ENCODE assay signal across 2 cellular contexts in genomic region chr14:101947577-101947903, GRCh38.
TF ChIP-seq lines count a peak whose summit lies in the region.

No MANE protein-coding gene starts in this region.

TF ChIP-seq in GM23338, 12 proteins besides CTCF, POLR2A, EP300 and RAD21 (continued from another document):
- TF ChIP-seq, protein P1, sequence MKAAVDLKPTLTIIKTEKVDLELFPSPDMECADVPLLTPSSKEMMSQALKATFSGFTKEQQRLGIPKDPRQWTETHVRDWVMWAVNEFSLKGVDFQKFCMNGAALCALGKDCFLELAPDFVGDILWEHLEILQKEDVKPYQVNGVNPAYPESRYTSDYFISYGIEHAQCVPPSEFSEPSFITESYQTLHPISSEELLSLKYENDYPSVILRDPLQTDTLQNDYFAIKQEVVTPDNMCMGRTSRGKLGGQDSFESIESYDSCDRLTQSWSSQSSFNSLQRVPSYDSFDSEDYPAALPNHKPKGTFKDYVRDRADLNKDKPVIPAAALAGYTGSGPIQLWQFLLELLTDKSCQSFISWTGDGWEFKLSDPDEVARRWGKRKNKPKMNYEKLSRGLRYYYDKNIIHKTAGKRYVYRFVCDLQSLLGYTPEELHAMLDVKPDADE (IDR thresholded peaks at IDR 0.05): no peak
- TF ChIP-seq ZNF114 (CRISPR knock-in tag; IDR thresholded peaks at IDR 0.05) (no peak), POLR2AphosphoS5 (IDR thresholded peaks at IDR 0.05; ENCODE audit: low read depth) (no peak), EZH2phosphoT487 (IDR thresholded peaks at IDR 0.05; ENCODE audit: unreplicated experiment) (no peak), JUNB (IDR thresholded peaks at IDR 0.05; ENCODE audit: unreplicated experiment) (no peak), ZNF462 (CRISPR knock-in tag; IDR thresholded peaks at IDR 0.05) (no peak), ZNF331 (CRISPR knock-in tag; IDR thresholded peaks at IDR 0.05; ENCODE audit: low read depth) (no peak), NANOG (IDR thresholded peaks at IDR 0.05; ENCODE audit: borderline replicate concordance) (no peak), STAT1 (IDR thresholded peaks at IDR 0.05; ENCODE audit: unreplicated experiment) (no peak), EZH2 (IDR thresholded peaks at IDR 0.05; ENCODE audit: low read depth, unreplicated experiment) (no peak)
- TF ChIP-seq, protein P2, sequence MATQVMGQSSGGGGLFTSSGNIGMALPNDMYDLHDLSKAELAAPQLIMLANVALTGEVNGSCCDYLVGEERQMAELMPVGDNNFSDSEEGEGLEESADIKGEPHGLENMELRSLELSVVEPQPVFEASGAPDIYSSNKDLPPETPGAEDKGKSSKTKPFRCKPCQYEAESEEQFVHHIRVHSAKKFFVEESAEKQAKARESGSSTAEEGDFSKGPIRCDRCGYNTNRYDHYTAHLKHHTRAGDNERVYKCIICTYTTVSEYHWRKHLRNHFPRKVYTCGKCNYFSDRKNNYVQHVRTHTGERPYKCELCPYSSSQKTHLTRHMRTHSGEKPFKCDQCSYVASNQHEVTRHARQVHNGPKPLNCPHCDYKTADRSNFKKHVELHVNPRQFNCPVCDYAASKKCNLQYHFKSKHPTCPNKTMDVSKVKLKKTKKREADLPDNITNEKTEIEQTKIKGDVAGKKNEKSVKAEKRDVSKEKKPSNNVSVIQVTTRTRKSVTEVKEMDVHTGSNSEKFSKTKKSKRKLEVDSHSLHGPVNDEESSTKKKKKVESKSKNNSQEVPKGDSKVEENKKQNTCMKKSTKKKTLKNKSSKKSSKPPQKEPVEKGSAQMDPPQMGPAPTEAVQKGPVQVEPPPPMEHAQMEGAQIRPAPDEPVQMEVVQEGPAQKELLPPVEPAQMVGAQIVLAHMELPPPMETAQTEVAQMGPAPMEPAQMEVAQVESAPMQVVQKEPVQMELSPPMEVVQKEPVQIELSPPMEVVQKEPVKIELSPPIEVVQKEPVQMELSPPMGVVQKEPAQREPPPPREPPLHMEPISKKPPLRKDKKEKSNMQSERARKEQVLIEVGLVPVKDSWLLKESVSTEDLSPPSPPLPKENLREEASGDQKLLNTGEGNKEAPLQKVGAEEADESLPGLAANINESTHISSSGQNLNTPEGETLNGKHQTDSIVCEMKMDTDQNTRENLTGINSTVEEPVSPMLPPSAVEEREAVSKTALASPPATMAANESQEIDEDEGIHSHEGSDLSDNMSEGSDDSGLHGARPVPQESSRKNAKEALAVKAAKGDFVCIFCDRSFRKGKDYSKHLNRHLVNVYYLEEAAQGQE (IDR thresholded peaks at IDR 0.05; ENCODE audit: unreplicated experiment): no peak

TF ChIP-seq in endothelial cell of umbilical vein, 7 proteins besides CTCF, POLR2A, EP300 and RAD21 (continued from another document):
- TF ChIP-seq MAX (IDR thresholded peaks at IDR 0.05; ENCODE audit: insufficient read depth, insufficient read length) (no peak), JUN (IDR thresholded peaks at IDR 0.05; ENCODE audit: borderline replicate concordance, insufficient read depth, insufficient read length, low read depth) (no peak), EZH2 (IDR thresholded peaks at IDR 0.05; ENCODE audit: borderline replicate concordance, low read depth, low read length, severe bottlenecking) (no peak)
